In the genomic region with DNA sequence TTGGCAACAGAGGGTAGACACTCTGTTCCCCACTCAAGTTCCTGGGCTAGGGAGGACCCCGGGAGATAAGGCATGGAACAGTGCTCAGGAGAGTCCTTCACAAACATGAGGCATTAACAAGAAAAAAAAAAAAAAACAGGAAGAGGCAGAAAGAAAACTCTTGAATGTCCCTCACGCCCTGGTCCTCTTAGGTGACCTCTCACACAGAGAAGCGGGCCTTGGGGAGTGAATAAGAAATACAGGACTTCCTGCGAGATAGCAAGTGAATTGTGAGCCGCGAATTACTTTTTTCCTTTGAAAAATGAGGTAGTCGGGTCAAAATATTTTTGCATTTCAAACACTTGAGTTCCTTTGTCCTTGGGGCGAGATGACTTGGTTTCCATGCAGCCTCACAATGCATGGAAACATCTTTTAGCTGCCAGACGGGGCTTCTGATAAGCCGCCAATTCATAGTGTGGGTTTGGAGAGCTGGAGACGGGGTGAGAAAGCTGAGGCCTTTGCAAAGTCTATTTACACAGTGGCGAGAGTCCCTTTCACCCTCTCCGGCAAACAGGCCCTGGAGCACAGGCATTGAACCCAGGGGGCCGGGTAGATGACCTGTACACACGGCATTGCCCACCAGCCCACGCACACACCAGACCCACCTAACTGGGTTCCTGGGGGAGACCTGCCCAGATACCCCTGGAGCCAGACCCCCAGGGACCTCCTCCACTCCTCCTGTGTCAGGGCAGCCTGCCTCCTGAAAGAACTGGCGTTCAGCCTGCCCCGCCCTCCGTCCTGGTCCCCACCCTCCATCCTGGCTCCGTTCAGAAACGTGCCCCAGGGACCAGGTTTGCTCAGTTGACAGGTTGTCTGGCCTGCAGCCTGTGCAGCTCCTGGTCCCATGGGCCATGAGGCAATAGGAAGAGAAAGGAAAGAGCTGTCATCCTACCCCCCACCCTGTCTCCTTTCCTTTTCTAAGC, we compare ENCODE assay signal across 24 cellular contexts.
DNase-seq lines count a peak whose midpoint lies in the region; ATAC-seq, FAIRE-seq and TF ChIP-seq lines count a peak whose summit lies in the region.
"Had no signal": no experiment of that assay in that cellular context is flagged by ENCODE, and none has a peak within 500 bp of the region (broad histone marks: within the 10 kb centered on the region; RNA-seq: fewer than 3 reads in every experiment).

No MANE protein-coding gene starts in this region.

- TF ChIP-seq POLR2A in GM12891 (IDR thresholded peaks at IDR 0.05; ENCODE audit: low read depth, low read length) = no peak
- no peak for TF ChIP-seq POLR2A in tibial nerve (IDR thresholded peaks at IDR 0.05)

- H3K4me3 ChIP-seq in heart right ventricle (no peak overlapping the region), right atrium auricular region (no peak overlapping the region), thoracic aorta (no peak overlapping the region), tibial nerve (no peak overlapping the region)

- intact Hi-C loops in heart right ventricle (cut with DNase I) = no loop called here

- H3K9me3 Mint-ChIP-seq in endothelial cell (ENCODE audit: unreplicated experiment) = no peaks in the 10 kb centered on the region

- no peak for TF ChIP-seq EP300 in tibial nerve (IDR thresholded peaks at IDR 0.05)

- 54 to 58% methylated on average over 21 of the region's 21 CpGs for WGBS in heart right ventricle, 2 donors
- WGBS in tibial nerve, 2 donors = 70 to 71% methylated on average over 21 of the region's 21 CpGs

- H3K4me1 Mint-ChIP-seq in endothelial cell (ENCODE audit: unreplicated experiment) = peaks cover 40% of the 10 kb centered on the region
- H3K4me1 Mint-ChIP-seq: CD14-positive monocyte had no signal

- H3K4me1 ChIP-seq in heart right ventricle = peaks cover 0 to 54% (median 5%) of the 10 kb centered on the region in 9 donors
- H3K4me1 ChIP-seq in right atrium auricular region = no peaks in the 10 kb centered on the region
- peaks cover 43 to 75% of the 10 kb centered on the region in 2 donors for H3K4me1 ChIP-seq in thoracic aorta (ENCODE audit: control insufficient read depth in 1 of 2, low read depth in 2 of 2)
- H3K4me1 ChIP-seq in tibial nerve = peaks cover 0 to 19% (median 0%) of the 10 kb centered on the region in 4 donors

- H3K27ac ChIP-seq in heart right ventricle = peak overlapping the region in 4 of 10 donors; percentile 12 to 44 (median 20)
- no peak overlapping the region for H3K27ac ChIP-seq in right atrium auricular region
- peak overlapping the region; percentile 3 to 7 for H3K27ac ChIP-seq in thoracic aorta
- no peak overlapping the region for H3K27ac ChIP-seq in tibial nerve
- H3K27ac ChIP-seq: KMS-11 had no signal

- no peak for FAIRE-seq in GM12891 (lab: Jason Lieb, UNC)
- FAIRE-seq: GM19239 had no signal

- peak overlapping the region; percentile 90 for H3K27ac Mint-ChIP-seq in endothelial cell (ENCODE audit: unreplicated experiment)
- H3K27ac Mint-ChIP-seq: CD14-positive monocyte had no signal

- H3K4me3 Mint-ChIP-seq in endothelial cell (ENCODE audit: unreplicated experiment) = peak overlapping the region; percentile 69
- H3K4me3 Mint-ChIP-seq: CD14-positive monocyte had no signal

- H3K9me3 ChIP-seq in heart right ventricle = peaks cover 0 to 3% (median 0%) of the 10 kb centered on the region in 11 donors
- H3K9me3 ChIP-seq in right atrium auricular region = no peaks in the 10 kb centered on the region
- H3K9me3 ChIP-seq in thoracic aorta = no peaks in the 10 kb centered on the region
- H3K9me3 ChIP-seq in tibial nerve = peaks cover 0 to 8% (median 0%) of the 10 kb centered on the region in 4 donors

- H3K36me3 ChIP-seq in heart right ventricle (no peaks in the 10 kb centered on the region), right atrium auricular region (no peaks in the 10 kb centered on the region), thoracic aorta (no peaks in the 10 kb centered on the region), tibial nerve (no peaks in the 10 kb centered on the region)

- peak in 1 of 2 donors; percentile 32 for DNase-seq in heart right ventricle
- no peak for DNase-seq in right atrium auricular region (ENCODE audit: low spot score)
- peak; percentile 93 for DNase-seq in NCI-H1436 (lab: John Stamatoyannopoulos, UW)
- no peak for DNase-seq in endothelial cell (ENCODE audit: low spot score)
- no peak for DNase-seq in thoracic aorta (ENCODE audit: low spot score)
- no peak for DNase-seq in GM12891 (ENCODE audit: insufficient read length, low spot score)
- no peak for DNase-seq in tibial nerve (ENCODE audit: low spot score in 2 of 2)
- DNase-seq: 8988T, DMS 273 treated with DMSO at 0.1 percent for 48 hours, GF-D8, GOT3, MV-4-11, NCI-H146, NCI-H2081 treated with DMSO at 0.1 percent for 48 hours, NCI-H2227 treated with DMSO at 0.1 percent for 48 hours, NCI-H510A treated with DMSO at 0.1 percent for 48 hours, NCI-H82, OCI-M1, SIG-M5 had no signal

- ATAC-seq in heart right ventricle (peak in 6 of 8 donors; percentile 17 to 79 (median 48)), thoracic aorta (ENCODE audit: insufficient number of reproducible peaks, low FRiP score, low read depth) (no peak), GM18502 (IDR thresholded peaks at IDR 0.05; ENCODE audit: poor library complexity, unreplicated experiment) (no peak)
- ATAC-seq: SK-N-SH treated with all-trans-retinoic acid at 6 μM for 48 hours had no signal

- TF ChIP-seq CTCF in heart right ventricle (IDR thresholded peaks at IDR 0.05) (no peak), right atrium auricular region (IDR thresholded peaks at IDR 0.05) (no peak), endothelial cell (IDR thresholded peaks at IDR 0.05; ENCODE audit: unreplicated experiment) (no peak), thoracic aorta (IDR thresholded peaks at IDR 0.05) (no peak), tibial nerve (IDR thresholded peaks at IDR 0.05) (no peak)

- no peaks in the 10 kb centered on the region for H3K36me3 Mint-ChIP-seq in endothelial cell (ENCODE audit: low read depth, unreplicated experiment)
- H3K36me3 Mint-ChIP-seq: CD14-positive monocyte had no signal

- H3K27me3 ChIP-seq in heart right ventricle = peaks cover 0 to 16% (median 0%) of the 10 kb centered on the region in 7 donors
- no peaks in the 10 kb centered on the region for H3K27me3 ChIP-seq in right atrium auricular region
- no peaks in the 10 kb centered on the region for H3K27me3 ChIP-seq in thoracic aorta (replicated peaks; ENCODE audit: insufficient read depth)
- H3K27me3 ChIP-seq in tibial nerve = no peaks in the 10 kb centered on the region

- H3K27me3 Mint-ChIP-seq in endothelial cell (ENCODE audit: unreplicated experiment) = peaks cover 23% of the 10 kb centered on the region

TF ChIP-seq in GM12891, 5 proteins besides CTCF, POLR2A, EP300 and RAD21:
- TF ChIP-seq TAF1 (IDR thresholded peaks at IDR 0.05; ENCODE audit: low read depth, low read length) = no peak

Comparison
In these comparisons a context has a peak if more than half of its experiments do, and no peak if none do; other contexts are left out.
1. ATAC-seq: peak in heart right ventricle (6 of 8); none in thoracic aorta (single experiment) and GM18502 (single experiment).
2. H3K27ac ChIP-seq: peak in thoracic aorta (2 of 2); none in right atrium auricular region (0 of 2) and tibial nerve (0 of 4).